In the genomic region with DNA sequence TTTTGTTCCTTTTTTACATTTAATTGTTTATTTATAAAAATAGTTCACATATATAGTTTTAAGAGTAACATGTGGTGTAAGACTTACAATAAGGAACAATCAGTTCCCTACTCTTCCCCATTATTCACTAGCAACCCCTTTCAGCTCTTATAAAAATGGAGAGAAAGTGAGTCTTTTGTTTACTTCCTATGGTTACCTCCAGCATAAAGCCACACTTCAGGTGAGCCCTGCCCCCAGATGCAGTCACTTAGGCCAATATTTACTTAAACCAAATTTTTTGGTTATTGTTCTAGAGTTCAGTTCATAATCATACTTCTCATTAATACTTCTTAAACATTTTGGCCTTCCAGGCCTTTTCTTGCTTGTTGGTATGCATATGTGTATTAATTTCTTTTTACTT, we compare ENCODE assay signal across 15 cellular contexts. TPM values are rescaled to one million over a fixed set of nuclear protein-coding genes. Genes with fewer than 3 reads are reported as not detected.
DNase-seq lines count a peak whose midpoint lies in the region; ATAC-seq and TF ChIP-seq lines count a peak whose summit lies in the region.
"Had no signal": no experiment of that assay in that cellular context is flagged by ENCODE, and none has a peak within 500 bp of the region (broad histone marks: within the 10 kb centered on the region; RNA-seq: fewer than 3 reads in every experiment).

No MANE protein-coding gene starts in this region.

- H3K4me3 ChIP-seq in Caco-2 (ENCODE audit: low read depth, low read length): no peak overlapping the region
- H3K4me3 ChIP-seq: BLaER1 treated with 17β-estradiol and CSF1 and Interleukin-3, amounts not matched to agents 10 nM and 100 nM had no signal

- H3K4me1 ChIP-seq in Caco-2: peaks cover 5% of the 10 kb centered on the region; the same call in 1 of the 2 replicates

- H3K9me3 Mint-ChIP-seq in natural killer cell (no peaks in the 10 kb centered on the region), mesothelial cell of epicardium (peaks cover 2% of the 10 kb centered on the region), Caco-2 (ENCODE audit: unreplicated experiment) (no peaks in the 10 kb centered on the region)
- H3K9me3 Mint-ChIP-seq in natural killer cell treated with Interleukin-12 subunit alpha and Interleukin-12 subunit beta and Interleukin-15 and Interleukin-18, amount 100 ng/mL, for 72 hours: no peaks in the 10 kb centered on the region
- H3K9me3 Mint-ChIP-seq: activated T-cell treated with anti-CD3 and anti-CD28 coated beads, Interleukin-2, amount 50 U/mL, for 4 hours; stimulated activated naive B cell treated with anti-CD40 and anti-IgM and Interleukin-4, amounts not matched to agents 10 μg/mL and 1 μg/mL and 100 μg/mL, for 72 hours had no signal

- H3K36me3 Mint-ChIP-seq in natural killer cell (no peaks in the 10 kb centered on the region), mesothelial cell of epicardium (peaks cover 8% of the 10 kb centered on the region), Caco-2 (ENCODE audit: insufficient read depth, unreplicated experiment) (peaks cover 18% of the 10 kb centered on the region)
- H3K36me3 Mint-ChIP-seq in natural killer cell treated with Interleukin-12 subunit alpha and Interleukin-12 subunit beta and Interleukin-15 and Interleukin-18, amount 100 ng/mL, for 72 hours: no peaks in the 10 kb centered on the region

- H3K27me3 Mint-ChIP-seq in natural killer cell (ENCODE audit: low read depth in 2 of 2) (no peaks in the 10 kb centered on the region), mesothelial cell of epicardium (ENCODE audit: low read depth) (no peaks in the 10 kb centered on the region), Caco-2 (ENCODE audit: insufficient read depth, unreplicated experiment) (no peaks in the 10 kb centered on the region)
- no peaks in the 10 kb centered on the region for H3K27me3 Mint-ChIP-seq in natural killer cell treated with Interleukin-12 subunit alpha and Interleukin-12 subunit beta and Interleukin-15 and Interleukin-18, amount 100 ng/mL, for 72 hours
- H3K27me3 Mint-ChIP-seq: stimulated activated naive B cell treated with anti-CD40 and anti-IgM and Interleukin-4, amounts not matched to agents 10 μg/mL and 1 μg/mL and 100 μg/mL, for 72 hours had no signal

- no peaks in the 10 kb centered on the region for H3K27me3 ChIP-seq in Caco-2 (replicated peaks; ENCODE audit: control insufficient read depth, insufficient read depth, low read length)
- H3K27me3 ChIP-seq: BLaER1 treated with 17β-estradiol and CSF1 and Interleukin-3, amounts not matched to agents 10 nM and 100 nM had no signal

- TF ChIP-seq CTCF in natural killer cell (IDR thresholded peaks at IDR 0.05) (no peak), VCaP (conservative IDR thresholded peaks at IDR 0.05) (no peak), mesothelial cell of epicardium (IDR thresholded peaks at IDR 0.05; ENCODE audit: unreplicated experiment) (no peak), Caco-2 (IDR thresholded peaks at IDR 0.05; ENCODE audit: insufficient read depth in 1 of 2, low read depth in 1 of 2, low read length in 1 of 2, severe bottlenecking in 1 of 2, unreplicated experiment in 1 of 2) (no peak), omental fat pad (IDR thresholded peaks at IDR 0.05) (no peak)

- H3K27ac Mint-ChIP-seq in natural killer cell: peak overlapping the region; percentile 62 to 78
- H3K27ac Mint-ChIP-seq in natural killer cell treated with Interleukin-12 subunit alpha and Interleukin-12 subunit beta and Interleukin-15 and Interleukin-18, amount 100 ng/mL, for 72 hours: peak overlapping the region in 1 of 2 donors; percentile 82
- H3K27ac Mint-ChIP-seq in mesothelial cell of epicardium: peak overlapping the region; percentile 76
- H3K27ac Mint-ChIP-seq in Caco-2 (ENCODE audit: unreplicated experiment): no peak overlapping the region
- H3K27ac Mint-ChIP-seq: stimulated activated naive B cell treated with anti-CD40 and anti-IgM and Interleukin-4, amounts not matched to agents 10 μg/mL and 1 μg/mL and 100 μg/mL, for 72 hours had no signal

- CTCF ChIA-PET in Caco-2 (lab: Charles Lee): interaction anchor here (1.0 to 3.4 kb wide), 2 partner anchors 13 to 37 kb away, joined by 6 to 55 read pairs; no protein-coding TSS in a partner anchor

- H3K27ac ChIP-seq in VCaP: peak overlapping the region; percentile 65

- ATAC-seq in natural killer cell: no peak
- ATAC-seq in natural killer cell treated with Interleukin-12 subunit alpha and Interleukin-12 subunit beta and Interleukin-15 and Interleukin-18, amount 100 ng/mL, for 72 hours: no peak
- no peak for ATAC-seq in left lobe of liver
- ATAC-seq in GM19463 (IDR thresholded peaks at IDR 0.05; ENCODE audit: unreplicated experiment): no peak
- ATAC-seq in omental fat pad (ENCODE audit: low FRiP score): no peak
- ATAC-seq: activated T-cell treated with anti-CD3 and anti-CD28 coated beads, Interleukin-2, amount 50 U/mL, for 4 hours; stimulated activated naive B cell treated with anti-CD40 and anti-IgM and Interleukin-4, amounts not matched to agents 10 μg/mL and 1 μg/mL and 100 μg/mL, for 72 hours had no signal

- intact Hi-C loops in natural killer cell (cut with micrococcal nuclease): no loop called here
- intact Hi-C loops in Caco-2 (cut with micrococcal nuclease; ENCODE audit: unreplicated experiment): no loop called here

- no peak for DNase-seq in natural killer cell
- no peak for DNase-seq in natural killer cell treated with Interleukin-12 subunit alpha and Interleukin-12 subunit beta and Interleukin-15 and Interleukin-18, amount 100 ng/mL, for 72 hours (ENCODE audit: low spot score)
- no peak for DNase-seq in mesothelial cell of epicardium (ENCODE audit: low spot score in 2 of 2, unreplicated experiment in 2 of 2)
- DNase-seq in Caco-2: no peak
- DNase-seq in left lobe of liver (ENCODE audit: low spot score): no peak
- DNase-seq in omental fat pad (ENCODE audit: low spot score): no peak
- DNase-seq: activated CD4-positive, alpha-beta T cell treated with anti-CD3 and anti-CD28 coated beads for 1 hour; activated T-cell treated with anti-CD3 and anti-CD28 coated beads, Interleukin-2, amount 50 U/mL, for 4 hours; mesendoderm; NCI-H146; stimulated activated CD4-positive, alpha-beta T cell treated with anti-CD3 and anti-CD28 coated beads, Interleukin-4, amount 100 ng/mL, for 1 hour; stimulated activated naive B cell treated with anti-CD40 and anti-IgM and Interleukin-4, amounts not matched to agents 10 μg/mL and 1 μg/mL and 100 μg/mL, for 72 hours had no signal

- no peak overlapping the region for H3K4me3 Mint-ChIP-seq in natural killer cell
- H3K4me3 Mint-ChIP-seq in natural killer cell treated with Interleukin-12 subunit alpha and Interleukin-12 subunit beta and Interleukin-15 and Interleukin-18, amount 100 ng/mL, for 72 hours: no peak overlapping the region
- H3K4me3 Mint-ChIP-seq in mesothelial cell of epicardium: no peak overlapping the region
- H3K4me3 Mint-ChIP-seq in Caco-2 (ENCODE audit: unreplicated experiment): no peak overlapping the region
- H3K4me3 Mint-ChIP-seq: activated T-cell treated with anti-CD3 and anti-CD28 coated beads, Interleukin-2, amount 50 U/mL, for 4 hours; stimulated activated naive B cell treated with anti-CD40 and anti-IgM and Interleukin-4, amounts not matched to agents 10 μg/mL and 1 μg/mL and 100 μg/mL, for 72 hours had no signal

- POLR2A ChIA-PET in Caco-2 (lab: Charles Lee): interaction anchor here (0.5 kb wide), 1 partner anchor 15 kb away, joined by 4 read pairs; no protein-coding TSS in a partner anchor

- no peaks in the 10 kb centered on the region for H3K9me3 ChIP-seq in Caco-2
- H3K9me3 ChIP-seq: BLaER1 treated with 17β-estradiol and CSF1 and Interleukin-3, amounts not matched to agents 10 nM and 100 nM had no signal

- BruUV-seq in Caco-2 (replicated peaks; lab: Mats Ljungman, UMichigan): no TSS peak

- H3K36me3 ChIP-seq in Caco-2 (ENCODE audit: control insufficient read depth, insufficient read depth, low read length): no peaks in the 10 kb centered on the region

- peaks cover 35 to 39% of the 10 kb centered on the region in 2 donors for H3K4me1 Mint-ChIP-seq in natural killer cell
- H3K4me1 Mint-ChIP-seq in natural killer cell treated with Interleukin-12 subunit alpha and Interleukin-12 subunit beta and Interleukin-15 and Interleukin-18, amount 100 ng/mL, for 72 hours (ENCODE audit: low read depth in 2 of 2): peaks cover 22 to 35% of the 10 kb centered on the region in 2 donors
- H3K4me1 Mint-ChIP-seq in mesothelial cell of epicardium: peaks cover 32% of the 10 kb centered on the region
- H3K4me1 Mint-ChIP-seq in Caco-2 (ENCODE audit: low read depth, unreplicated experiment): peaks cover 20% of the 10 kb centered on the region

RNA-seq across cellular contexts. Expression of a gene that starts 33.7 kb away (rescaled TPM):
- total RNA-seq in natural killer cell: 10 to 100 TPM; 31.2 to 36.0 (median 31.9) TPM
- total RNA-seq in natural killer cell treated with Interleukin-12 subunit alpha and Interleukin-12 subunit beta and Interleukin-15 and Interleukin-18, amount 100 ng/mL, for 72 hours: 10 to 100 TPM; 37.5 to 40.0 TPM
- total RNA-seq in mesothelial cell of epicardium: 59.3 to 59.9 TPM (median 59.9 TPM) in 3 replicates
- 48.1 and 52.3 TPM in 2 replicates for total RNA-seq in Caco-2 (2022)
- 22.9 TPM for total RNA-seq in left lobe of liver
- total RNA-seq in omental fat pad: 10 to 100 TPM; 22.4 to 34.3 (median 30.2) TPM

RNA-seq across cellular contexts. Expression of a gene that starts 55.3 kb away (rescaled TPM):
- total RNA-seq in natural killer cell (1 to 10 TPM in 1 of 3 donors, not detected in 2; 3.4 TPM), mesothelial cell of epicardium (not detected in 3 replicates), Caco-2 (2022) (33.8 and 36.8 TPM in 2 replicates), left lobe of liver (5.3 TPM), omental fat pad (not detected)
- 1 to 10 TPM in 1 of 2 donors, not detected in 1; 1.3 TPM for total RNA-seq in natural killer cell treated with Interleukin-12 subunit alpha and Interleukin-12 subunit beta and Interleukin-15 and Interleukin-18, amount 100 ng/mL, for 72 hours
